ENCODE assay signal across 10 cellular contexts in the genomic region with DNA sequence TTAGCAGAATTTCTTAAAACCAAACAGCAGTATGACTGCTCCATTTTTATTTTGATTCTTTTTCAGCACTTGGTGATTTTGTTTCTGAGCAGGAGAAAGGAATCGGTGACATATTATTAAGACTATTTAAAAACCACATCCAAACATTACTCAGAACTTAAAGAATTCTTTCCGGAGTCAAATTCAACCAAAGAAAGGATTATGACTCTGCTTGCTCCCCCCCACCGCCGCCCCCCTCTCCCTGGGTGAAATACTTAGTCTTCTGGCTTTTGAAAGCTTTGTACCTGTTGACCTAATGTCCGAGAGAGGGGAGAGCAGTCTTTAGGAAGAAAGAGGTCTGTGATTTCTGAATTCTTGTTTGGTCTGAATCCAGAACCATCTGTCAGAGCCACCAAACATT. TPM values are rescaled to one million over a fixed set of nuclear protein-coding genes. Genes with fewer than 3 reads are reported as not detected.
DNase-seq lines count a peak whose midpoint lies in the region; TF ChIP-seq lines count a peak whose summit lies in the region.
"Had no signal": no experiment of that assay in that cellular context is flagged by ENCODE, and none has a peak within 500 bp of the region (broad histone marks: within the 10 kb centered on the region; RNA-seq: fewer than 3 reads in every experiment).

No MANE protein-coding gene starts in this region.

- no peaks in the 10 kb centered on the region for H3K9me3 ChIP-seq in sigmoid colon
- H3K9me3 ChIP-seq: colonic mucosa had no signal

- no peak overlapping the region for H3K4me3 ChIP-seq in sigmoid colon
- H3K4me3 ChIP-seq: colonic mucosa had no signal

- no peak for TF ChIP-seq EP300 in sigmoid colon (IDR thresholded peaks at IDR 0.05)

- intact Hi-C loops in sigmoid colon (cut with DNase I) = no loop called here

- no peak for TF ChIP-seq CTCF in RWPE1 (conservative IDR thresholded peaks at IDR 0.05; ENCODE audit: low read depth)
- no peak for TF ChIP-seq CTCF in sigmoid colon (IDR thresholded peaks at IDR 0.05)

- peak overlapping the region; percentile 91 for H3K27ac ChIP-seq in RWPE1
- peak overlapping the region; percentile 56 to 99 (median 63) for H3K27ac ChIP-seq in sigmoid colon

- no peaks in the 10 kb centered on the region for H3K27me3 ChIP-seq in sigmoid colon
- H3K27me3 ChIP-seq: colonic mucosa had no signal

- 73 to 75% methylated on average over 5 of the region's 5 CpGs for WGBS in sigmoid colon, 2 donors

- TF ChIP-seq POLR2A in sigmoid colon (IDR thresholded peaks at IDR 0.05) = no peak

- CTCF ChIA-PET in RWPE1 (lab: Yijun Ruan, JAX) (interaction anchor here (0.6 kb wide), 2 partner anchors 47 to 143 kb away, joined by 3 read pairs; no protein-coding TSS in a partner anchor), HEK293T (lab: Yijun Ruan, JAX) (interaction anchor here (0.6 to 2.0 kb wide), 2 partner anchors 18 to 53 kb away, joined by 4 to 7 read pairs; a partner anchor contains a TSS)

- H3K36me3 ChIP-seq in sigmoid colon = no peaks in the 10 kb centered on the region
- H3K36me3 ChIP-seq: colonic mucosa had no signal

- POLR2A ChIA-PET in RWPE1 (lab: Yijun Ruan, JAX; ENCODE audit: low non-redundant PET) = no interaction called here
- POLR2A ChIA-PET in HEK293T (lab: Yijun Ruan, JAX) = no interaction called here

- peak; percentile 85 for DNase-seq in Daoy (ENCODE audit: low read depth)
- DNase-seq in RWPE1 (ENCODE audit: low spot score) = peak; percentile 85
- DNase-seq in fibroblast of peridontal ligament (ENCODE audit: extremely low read depth) = peak; percentile 90
- no peak for DNase-seq in sigmoid colon
- DNase-seq in GDM1 (lab: John Stamatoyannopoulos, UW) = no peak
- no peak for DNase-seq in foreskin melanocyte
- no peak for DNase-seq in HEK293T (ENCODE audit: extremely low spot score)
- no peak for DNase-seq in NCI-H1092 (lab: John Stamatoyannopoulos, UW)
- DNase-seq: colonic mucosa, MM.1S had no signal

- peaks cover 0 to 56% (median 48%) of the 10 kb centered on the region in 4 donors for H3K4me1 ChIP-seq in sigmoid colon
- H3K4me1 ChIP-seq: colonic mucosa had no signal

TF ChIP-seq in HEK293T, 16 proteins besides CTCF, POLR2A, EP300 and RAD21:
- TF ChIP-seq ZNF384 (IDR thresholded peaks at IDR 0.05) (no peak), ELF4 (IDR thresholded peaks at IDR 0.05) (no peak), CTBP1 (IDR thresholded peaks at IDR 0.05; ENCODE audit: borderline replicate concordance) (no peak)
- TF ChIP-seq, protein P1, sequence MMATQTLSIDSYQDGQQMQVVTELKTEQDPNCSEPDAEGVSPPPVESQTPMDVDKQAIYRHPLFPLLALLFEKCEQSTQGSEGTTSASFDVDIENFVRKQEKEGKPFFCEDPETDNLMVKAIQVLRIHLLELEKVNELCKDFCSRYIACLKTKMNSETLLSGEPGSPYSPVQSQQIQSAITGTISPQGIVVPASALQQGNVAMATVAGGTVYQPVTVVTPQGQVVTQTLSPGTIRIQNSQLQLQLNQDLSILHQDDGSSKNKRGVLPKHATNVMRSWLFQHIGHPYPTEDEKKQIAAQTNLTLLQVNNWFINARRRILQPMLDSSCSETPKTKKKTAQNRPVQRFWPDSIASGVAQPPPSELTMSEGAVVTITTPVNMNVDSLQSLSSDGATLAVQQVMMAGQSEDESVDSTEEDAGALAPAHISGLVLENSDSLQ (IDR thresholded peaks at IDR 0.05) = no peak

RNA-seq across cellular contexts. Expression of a gene that starts 17.9 kb away (rescaled TPM):
- total RNA-seq in Daoy (2014; rRNA removed; shearing (Covaris generic)) = 288 and 336 TPM in 2 replicates
- 100 to 1,000 TPM in 1 of 4 donors, 10 to 100 TPM in 3; 43.6 to 459 (median 71.4) TPM for total RNA-seq in sigmoid colon
- 10 to 100 TPM in 2 of 3 donors, 1 to 10 TPM in 1; 7.8 to 96.7 (median 10.2) TPM for polyA plus RNA-seq in sigmoid colon

RNA-seq across cellular contexts. Expression of a gene that starts 53.5 kb away (rescaled TPM):
- total RNA-seq in Daoy (2014; rRNA removed; shearing (Covaris generic)) = 0.51 and 1.3 TPM in 2 replicates
- 10 to 100 TPM; 27.3 to 80.1 (median 56.1) TPM for total RNA-seq in sigmoid colon
- polyA plus RNA-seq in sigmoid colon = 1 to 10 TPM; 2.5 to 7.2 (median 4.6) TPM

RNA-seq across cellular contexts. Expression of a gene that starts 54.9 kb away (rescaled TPM):
- total RNA-seq in Daoy (2014; rRNA removed; shearing (Covaris generic)) = 1.7 and 6.7 TPM in 2 replicates
- not detected for total RNA-seq in sigmoid colon
- polyA plus RNA-seq in sigmoid colon = 1 to 10 TPM; 2.5 to 9.7 (median 3.6) TPM

Comparison
In these comparisons a context has a peak if more than half of its experiments do, and no peak if none do; other contexts are left out.
1. DNase-seq: peak in Daoy (single experiment), RWPE1 (single experiment) and fibroblast of peridontal ligament (single experiment); none in sigmoid colon (single experiment), GDM1 (single experiment), foreskin melanocyte (single experiment), HEK293T (single experiment) and NCI-H1092 (single experiment).
2. RNA of a gene that starts 53.5 kb away (total RNA-seq): 27.3 to 80.1 TPM in sigmoid colon; 0.51 to 1.3 TPM in Daoy; every median in the first group is over 10 times any median in the second.